8 cellular contexts compared by ENCODE assay signal in the genomic region with DNA sequence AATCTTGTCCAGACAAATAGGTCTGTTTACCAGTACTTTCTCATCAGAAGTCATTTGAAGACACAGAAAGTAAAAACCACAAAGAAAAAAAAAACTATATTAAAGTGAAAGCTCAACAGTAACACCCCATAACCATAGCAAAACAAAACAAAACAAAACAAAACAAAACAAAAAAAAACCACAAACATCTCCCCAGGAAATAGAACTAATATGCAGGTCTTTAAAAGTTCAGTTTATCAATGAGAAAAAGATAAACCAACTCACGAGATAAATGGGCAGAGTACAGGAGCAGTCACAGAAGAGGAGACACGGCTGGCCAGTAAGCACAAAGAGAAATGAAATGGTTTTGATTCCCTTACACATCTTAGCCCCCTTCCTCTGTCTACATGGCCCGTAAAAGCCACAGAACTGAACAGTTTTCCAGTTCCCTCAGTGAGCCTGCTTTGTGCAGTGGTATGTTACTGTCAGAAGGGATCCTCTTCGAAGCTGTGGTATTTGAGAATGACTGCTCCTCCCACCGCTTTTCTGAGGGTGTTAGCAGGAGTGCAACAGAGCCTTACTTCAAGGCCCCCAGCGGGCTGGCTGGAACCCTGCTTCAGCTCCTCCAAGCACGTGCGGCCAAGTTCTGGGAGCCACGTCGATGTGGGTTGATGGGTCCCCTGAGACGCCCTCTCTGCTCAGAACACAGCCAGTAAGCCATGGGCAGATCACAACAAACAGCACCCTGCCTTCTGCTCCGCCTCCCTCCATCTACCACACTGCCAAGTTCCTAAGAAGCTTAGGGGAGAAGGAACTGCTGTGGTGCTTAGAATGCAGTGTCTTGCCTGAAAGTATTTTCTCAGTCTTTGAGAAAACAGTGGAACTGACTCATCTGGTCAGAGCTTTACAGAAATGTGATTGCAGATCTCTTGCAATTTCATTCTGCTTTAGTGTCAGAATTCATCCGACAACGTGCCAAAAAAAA. TPM values are rescaled to one million over a fixed set of nuclear protein-coding genes. Genes with fewer than 3 reads are reported as not detected.
DNase-seq lines count a peak whose midpoint lies in the region; ATAC-seq and TF ChIP-seq lines count a peak whose summit lies in the region.

No MANE protein-coding gene starts in this region.

- peaks cover 37 to 98% (median 76%) of the 10 kb centered on the region in 6 donors for H3K4me1 ChIP-seq in spleen

- WGBS in spleen, 5 donors: 5 to 23% (median 18%) methylated on average over 14 of the region's 14 CpGs

- TF ChIP-seq CTCF in brain (conservative IDR thresholded peaks at IDR 0.05) (no peak), spleen (IDR thresholded peaks at IDR 0.05 in 8 of 11, conservative IDR thresholded peaks at IDR 0.05 in 3 of 11) (no peak)

- peak; percentile 34 for ATAC-seq in HG03159 (IDR thresholded peaks at IDR 0.05; ENCODE audit: unreplicated experiment)

- H3K4me1 Mint-ChIP-seq in activated naive CD4-positive, alpha-beta T cell treated with anti-CD3 and anti-CD28 coated beads for 36 hours (ENCODE audit: low read depth): peaks cover 37% of the 10 kb centered on the region
- peaks cover 57% of the 10 kb centered on the region for H3K4me1 Mint-ChIP-seq in brain

- peak in 2 of 3 donors; percentile 3 to 20 for TF ChIP-seq POLR2A in spleen (IDR thresholded peaks at IDR 0.05)

- no peaks in the 10 kb centered on the region for H3K9me3 Mint-ChIP-seq in activated naive CD4-positive, alpha-beta T cell treated with anti-CD3 and anti-CD28 coated beads for 36 hours
- peaks cover 8 to 24% (median 15%) of the 10 kb centered on the region in 5 experiments for H3K9me3 Mint-ChIP-seq in brain

- DNase-seq in activated naive CD4-positive, alpha-beta T cell treated with anti-CD3 and anti-CD28 coated beads for 36 hours: peak; percentile 41
- no peak for DNase-seq in activated naive CD4-positive, alpha-beta T cell (lab: John Stamatoyannopoulos, UW)
- peak; percentile 66 for DNase-seq in SKM-1 treated with dmso at 0.1 percent for 144 hours (lab: John Stamatoyannopoulos, UW; ENCODE audit: unreplicated experiment)
- DNase-seq in inferior parietal cortex (ENCODE audit: extremely low spot score): peak; percentile 68
- peak; percentile 92 for DNase-seq in spleen
- DNase-seq in NCI-H446 (lab: John Stamatoyannopoulos, UW): no peak

- CTCF ChIA-PET in activated naive CD4-positive, alpha-beta T cell treated with anti-CD3 and anti-CD28 coated beads for 36 hours (lab: Charles Lee): interaction anchor here (0.6 to 0.9 kb wide), 5 partner anchors 11 to 734 kb away, joined by 3 to 5 read pairs (median 3); no protein-coding TSS in a partner anchor

- H3K27me3 ChIP-seq in spleen (replicated peaks in 1 of 7): no peaks in the 10 kb centered on the region

- H3K36me3 Mint-ChIP-seq in activated naive CD4-positive, alpha-beta T cell treated with anti-CD3 and anti-CD28 coated beads for 36 hours (ENCODE audit: low read depth): no peaks in the 10 kb centered on the region
- H3K36me3 Mint-ChIP-seq in brain: peaks cover 7% of the 10 kb centered on the region

- no peaks in the 10 kb centered on the region for H3K36me3 ChIP-seq in spleen

- H3K4me3 ChIP-seq in spleen: peak overlapping the region in 7 of 8 donors; percentile 2 to 52 (median 15)

- peak overlapping the region; percentile 30 for H3K4me3 Mint-ChIP-seq in activated naive CD4-positive, alpha-beta T cell treated with anti-CD3 and anti-CD28 coated beads for 36 hours
- H3K4me3 Mint-ChIP-seq in brain: peak overlapping the region; percentile 33 to 76 (median 57)

- intact Hi-C loops in activated naive CD4-positive, alpha-beta T cell treated with anti-CD3 and anti-CD28 coated beads for 36 hours (cut with micrococcal nuclease): loop anchor here (2.0 kb wide), 1 partner anchor 14 kb away; the partner anchor contains the start of gene UST
- intact Hi-C loops in spleen (cut with DNase I; ENCODE audit: low total_unique reads): no loop called here

- H3K27ac Mint-ChIP-seq in activated naive CD4-positive, alpha-beta T cell treated with anti-CD3 and anti-CD28 coated beads for 36 hours: peak overlapping the region; percentile 65
- peak overlapping the region; percentile 54 to 95 (median 94) for H3K27ac Mint-ChIP-seq in brain

- H3K27me3 Mint-ChIP-seq in activated naive CD4-positive, alpha-beta T cell treated with anti-CD3 and anti-CD28 coated beads for 36 hours (ENCODE audit: low read depth): peaks cover 37% of the 10 kb centered on the region
- peaks cover 4% of the 10 kb centered on the region for H3K27me3 Mint-ChIP-seq in brain

- H3K27ac ChIP-seq in spleen: peak overlapping the region; percentile 74 to 91 (median 84)

- no peaks in the 10 kb centered on the region for H3K9me3 ChIP-seq in spleen

RNA-seq across cellular contexts. Expression of gene UST, which starts 14.0 kb away (rescaled TPM):
- total RNA-seq in activated naive CD4-positive, alpha-beta T cell treated with anti-CD3 and anti-CD28 coated beads for 36 hours: under 1 TPM; 0.20 to 0.74 TPM
- polyA plus RNA-seq in brain (ENCODE audit: insufficient read depth, low read depth, low replicate concordance) (30.5 TPM), spleen (1 to 10 TPM; 6.4 to 9.1 (median 7.2) TPM)
- total RNA-seq in spleen: 10 to 100 TPM; 12.9 to 26.8 (median 16.1) TPM

Comparison
In these comparisons a context has a peak if more than half of its experiments do, and no peak if none do; other contexts are left out.
1. DNase-seq: peak in activated naive CD4-positive, alpha-beta T cell treated with anti-CD3 and anti-CD28 coated beads for 36 hours (single experiment), SKM-1 treated with dmso at 0.1 percent for 144 hours (single experiment), inferior parietal cortex (single experiment) and spleen (single experiment); none in activated naive CD4-positive, alpha-beta T cell (0 of 4) and NCI-H446 (0 of 2).
2. RNA of gene UST, which starts 14.0 kb away (total RNA-seq): 12.9 to 26.8 TPM in spleen; 0.20 to 0.74 TPM in activated naive CD4-positive, alpha-beta T cell treated with anti-CD3 and anti-CD28 coated beads for 36 hours; every median in the first group is over 4 times any median in the second.